Comparison of ENCODE assay signal across 8 cellular contexts in the genomic region with DNA sequence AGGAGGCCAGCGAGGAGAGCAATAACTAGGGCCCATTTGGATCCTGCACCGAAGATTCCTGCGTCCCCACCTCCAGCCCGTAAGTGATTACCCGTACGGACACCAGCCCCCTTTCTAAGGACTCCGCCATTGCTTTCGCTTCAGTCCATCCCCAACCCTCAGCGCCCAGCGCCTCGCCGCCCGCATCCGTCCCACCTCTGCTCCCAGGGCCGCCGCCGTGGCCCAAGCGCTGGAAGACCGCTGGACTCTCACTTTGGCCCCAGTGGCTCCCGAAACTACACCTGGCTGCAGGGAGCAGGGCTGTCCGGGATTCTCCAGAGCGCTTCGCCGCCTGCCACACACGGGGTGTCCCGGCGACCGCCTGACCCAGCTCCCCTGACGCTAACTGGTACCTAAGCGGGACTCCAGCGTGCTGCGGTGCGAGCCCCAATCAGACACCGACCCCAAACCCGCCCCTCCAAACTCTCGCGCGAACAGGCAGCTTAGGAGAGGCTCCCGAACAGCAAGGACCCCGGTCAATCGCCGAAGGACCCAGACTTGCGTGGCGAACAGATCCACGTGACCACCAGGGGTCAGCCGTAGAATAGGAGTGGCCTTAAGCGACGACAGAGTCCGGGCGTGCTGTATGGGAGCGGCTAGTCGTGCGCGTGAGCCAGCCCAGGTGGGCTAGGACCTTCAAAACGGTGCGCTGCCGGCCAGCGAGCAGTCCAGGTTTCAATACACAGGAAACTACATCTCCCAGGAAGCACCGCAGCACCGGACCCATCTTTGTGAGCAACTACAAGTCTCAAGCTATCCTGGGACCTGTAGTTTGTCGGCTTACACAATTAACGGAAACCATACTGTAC. TPM values are rescaled to one million over a fixed set of nuclear protein-coding genes. Genes with fewer than 3 reads are reported as not detected.
DNase-seq lines count a peak whose midpoint lies in the region; ATAC-seq and TF ChIP-seq lines count a peak whose summit lies in the region.

Gene CNPY2 (minus strand): TSS at position 363 of the 848 bp plus-strand sequence. CDS start 771 bp downstream, outside the sequence.

- TF ChIP-seq CTCF in KMS-11 (conservative IDR thresholded peaks at IDR 0.05; ENCODE audit: low read depth, low read length) = peak; percentile 50
- peak in 5 of 6 experiments; percentile 16 to 40 (median 29) for TF ChIP-seq CTCF in Peyer's patch (IDR thresholded peaks at IDR 0.05)
- peak in 2 of 3 experiments; percentile 5 to 13 for TF ChIP-seq CTCF in esophagus muscularis mucosa (IDR thresholded peaks at IDR 0.05)

- no peaks in the 10 kb centered on the region for H4K20me1 ChIP-seq in KMS-11 (ENCODE audit: insufficient read depth)

- peak within 1 kb of the TSS; percentile 91 for H3K4me2 ChIP-seq in KMS-11

- no peaks in the 10 kb centered on the region for H3K9me3 ChIP-seq in Peyer's patch
- no peaks in the 10 kb centered on the region for H3K9me3 ChIP-seq in esophagus muscularis mucosa
- H3K9me3 ChIP-seq in muscle layer of duodenum (ENCODE audit: control insufficient read depth in 1 of 2, low read length in 2 of 2) = no peaks in the 10 kb centered on the region

- H3K79me2 ChIP-seq in KMS-11 (ENCODE audit: insufficient read depth, low read depth) = peaks cover 22% of the 10 kb centered on the region

- peak; percentile 98 for DNase-seq in DMS79 (lab: John Stamatoyannopoulos, UW)
- DNase-seq in Peyer's patch = peak; percentile 95 to 99 (median 98)
- DNase-seq in activated T-cell treated with anti-CD3 and anti-CD28 coated beads, Interleukin-2, amount 50 U/mL, for 48 hours = peak; percentile 97
- peak; percentile 99 for DNase-seq in esophagus muscularis mucosa (ENCODE audit: extremely low spot score)
- peak; percentile 90 to 92 for DNase-seq in stimulated activated CD8-positive, alpha-beta memory T cell treated with anti-CD3 and anti-CD28 coated beads, Interleukin-7, amount 100 ng/mL, for 4 hours (ENCODE audit: low read depth in 2 of 2)

- H3K27ac ChIP-seq in KMS-11 (peak within 1 kb of the TSS; percentile 76), Peyer's patch (peak within 1 kb of the TSS; percentile 78 to 93 (median 86)), esophagus muscularis mucosa (replicated peaks in 1 of 4) (peak within 1 kb of the TSS; percentile 89 to 96 (median 93)), muscle layer of duodenum (ENCODE audit: low read length) (peak within 1 kb of the TSS; percentile 96)

- H3K9ac ChIP-seq in KMS-11 = peak within 1 kb of the TSS; percentile 84

- TF ChIP-seq EP300 in esophagus muscularis mucosa (IDR thresholded peaks at IDR 0.05) = no peak

- peak; percentile 60 to 73 for TF ChIP-seq POLR2A in Peyer's patch (IDR thresholded peaks at IDR 0.05)
- peak; percentile 11 for TF ChIP-seq POLR2A in esophagus muscularis mucosa (IDR thresholded peaks at IDR 0.05; ENCODE audit: low read depth)

- 0% methylated on average over 33 of the region's 62 CpGs for WGBS in esophagus muscularis mucosa

- H3K4me1 ChIP-seq in KMS-11 (ENCODE audit: low read depth, poor library complexity, severe bottlenecking) (peaks cover 25% of the 10 kb centered on the region), Peyer's patch (peaks cover 0 to 15% (median 6%) of the 10 kb centered on the region in 4 donors), esophagus muscularis mucosa (peaks cover 9 to 22% (median 17%) of the 10 kb centered on the region in 4 donors), muscle layer of duodenum (ENCODE audit: control insufficient read depth in 1 of 2, insufficient read depth in 2 of 2, low read length in 2 of 2) (peaks cover 0 to 13% of the 10 kb centered on the region in 2 donors)

- peak; percentile 88 for ATAC-seq in GM21737 (IDR thresholded peaks at IDR 0.05; ENCODE audit: unreplicated experiment)

- H3K27me3 ChIP-seq in KMS-11 (ENCODE audit: insufficient read depth, low read depth) (no peaks in the 10 kb centered on the region), Peyer's patch (no peaks in the 10 kb centered on the region), esophagus muscularis mucosa (no peaks in the 10 kb centered on the region), muscle layer of duodenum (ENCODE audit: low read depth, low read length) (no peaks in the 10 kb centered on the region)

- intact Hi-C loops in esophagus muscularis mucosa (cut with DNase I) = no loop called here

- peak within 1 kb of the TSS; percentile 72 for H3K4me3 ChIP-seq in KMS-11 (IDR thresholded peaks at IDR 0.05; ENCODE audit: insufficient read depth, low read depth, low read length)
- peak within 1 kb of the TSS; percentile 84 to 92 (median 90) for H3K4me3 ChIP-seq in Peyer's patch
- peak within 1 kb of the TSS; percentile 65 to 98 (median 84) for H3K4me3 ChIP-seq in esophagus muscularis mucosa
- peak within 1 kb of the TSS; percentile 79 to 85 for H3K4me3 ChIP-seq in muscle layer of duodenum (ENCODE audit: low read depth in 1 of 2, low read length in 2 of 2)

- peak within 1 kb of the TSS; percentile 73 for H2AFZ ChIP-seq in KMS-11 (ENCODE audit: low read depth)

- H3K36me3 ChIP-seq in KMS-11 (ENCODE audit: insufficient read depth) = peaks cover 7% of the 10 kb centered on the region; the same call in 1 of the 2 replicates
- peaks cover 0 to 47% (median 0%) of the 10 kb centered on the region in 3 donors for H3K36me3 ChIP-seq in Peyer's patch
- H3K36me3 ChIP-seq in esophagus muscularis mucosa = peaks cover 24 to 64% (median 55%) of the 10 kb centered on the region in 4 donors
- H3K36me3 ChIP-seq in muscle layer of duodenum (ENCODE audit: control insufficient read depth in 1 of 2, insufficient read depth in 2 of 2, low read length in 2 of 2) = peaks cover 18 to 21% of the 10 kb centered on the region in 2 donors

RNA-seq across cellular contexts. Expression of gene CNPY2, which starts in this region (rescaled TPM):
- total RNA-seq in Peyer's patch = 100 to 1,000 TPM in 2 of 4 donors, 10 to 100 TPM in 2; 72.5 to 131 (median 91.0) TPM
- 10 to 100 TPM; 48.8 to 61.5 (median 50.3) TPM for total RNA-seq in esophagus muscularis mucosa

Comparison
In these comparisons a context has a peak if more than half of its experiments do, and no peak if none do; other contexts are left out.
1. Peak in every context shown above with its lines: DNase-seq, ATAC-seq, H3K4me3 ChIP-seq and H3K27ac ChIP-seq.